ENCODE assay signal across 8 cellular contexts in genomic region chr1:226870323-226871046, GRCh38. TPM values are rescaled to one million over a fixed set of nuclear protein-coding genes. Genes with fewer than 3 reads are reported as not detected.
A peak's percentile ranks its signal among the peaks of the same experiment; 100 is the strongest.
DNase-seq lines count a peak whose midpoint lies in the region; ATAC-seq and TF ChIP-seq lines count a peak whose summit lies in the region.

TSS of gene PSEN2 (plus strand) at chr1:226870616. CDS start at chr1:226881908, 11,292 bp downstream.

- DNase-seq in Calu3 (peak; percentile 85), HK-2 (ENCODE audit: unreplicated experiment) (peak; percentile 85), RKO (ENCODE audit: low spot score) (peak; percentile 73), activated gamma-delta T cell treated with Interleukin-2 at 50 U/mL for 16 hours (peak; percentile 52), foreskin keratinocyte (no peak), neural progenitor cell (ENCODE audit: low spot score) (peak; percentile 74), testis (peak; percentile 86)

- H3K36me3 ChIP-seq in neural progenitor cell: no peaks in the 10 kb centered on the region
- no peaks in the 10 kb centered on the region for H3K36me3 ChIP-seq in testis (ENCODE audit: low read depth, missing control alignments)

- H3K4me3 Mint-ChIP-seq in Calu3 (ENCODE audit: low read depth, unreplicated experiment) (peak within 1 kb of the TSS; percentile 92), neural progenitor cell (peak within 1 kb of the TSS; percentile 92)

- H3F3A ChIP-seq in neural progenitor cell (ENCODE audit: low read depth): peaks cover 8% of the 10 kb centered on the region

- intact Hi-C loops in Calu3 (cut with micrococcal nuclease; ENCODE audit: unreplicated experiment): no loop called here
- intact Hi-C loops in testis (cut with DNase I; ENCODE audit: low total_unique reads): no loop called here

- peak within 1 kb of the TSS; percentile 24 for H3K9ac ChIP-seq in neural progenitor cell

- TF ChIP-seq POLR2A in testis (IDR thresholded peaks at IDR 0.05): no peak

- H3K27ac Mint-ChIP-seq in Calu3 (ENCODE audit: unreplicated experiment) (peak within 1 kb of the TSS; percentile 64), neural progenitor cell (no peak within 1 kb of the TSS)

- peaks cover 18% of the 10 kb centered on the region for H3K36me3 Mint-ChIP-seq in Calu3 (ENCODE audit: insufficient read depth, unreplicated experiment)
- H3K36me3 Mint-ChIP-seq in neural progenitor cell: no peaks in the 10 kb centered on the region

- peak within 1 kb of the TSS; percentile 94 for H2AFZ ChIP-seq in neural progenitor cell (replicated peaks)

- ATAC-seq in GM19468 (IDR thresholded peaks at IDR 0.05; ENCODE audit: extremely low read depth, unreplicated experiment) (peak; percentile 82), foreskin keratinocyte (peak; percentile 83)

- H3K4me1 Mint-ChIP-seq in Calu3 (ENCODE audit: low read depth, unreplicated experiment) (peaks cover 23% of the 10 kb centered on the region), neural progenitor cell (peaks cover 20% of the 10 kb centered on the region)

- 0 to 3% methylated on average over 12 to 41 of the region's 82 CpGs for WGBS in testis, 2 donors

- H3K27me3 Mint-ChIP-seq in Calu3 (ENCODE audit: unreplicated experiment) (no peaks in the 10 kb centered on the region), neural progenitor cell (ENCODE audit: insufficient read depth, low read depth) (peaks cover 11% of the 10 kb centered on the region)

- peaks cover 11% of the 10 kb centered on the region for H3K4me1 ChIP-seq in foreskin keratinocyte
- H3K4me1 ChIP-seq in neural progenitor cell: peaks cover 11% of the 10 kb centered on the region
- peaks cover 15% of the 10 kb centered on the region for H3K4me1 ChIP-seq in testis

- peak; percentile 20 for TF ChIP-seq CTCF in Calu3 (IDR thresholded peaks at IDR 0.05; ENCODE audit: unreplicated experiment)
- TF ChIP-seq CTCF in foreskin keratinocyte (conservative IDR thresholded peaks at IDR 0.05): peak; percentile 12
- TF ChIP-seq CTCF in neural progenitor cell (IDR thresholded peaks at IDR 0.05): peak; percentile 29
- TF ChIP-seq CTCF in testis (IDR thresholded peaks at IDR 0.05): peak in 2 of 3 experiments; percentile 24 to 33

- peaks cover 3% of the 10 kb centered on the region for H3K9me3 Mint-ChIP-seq in Calu3 (ENCODE audit: low read depth, unreplicated experiment)
- peaks cover 4% of the 10 kb centered on the region for H3K9me3 Mint-ChIP-seq in neural progenitor cell

- H4K20me1 ChIP-seq in neural progenitor cell (ENCODE audit: low read depth): peaks cover 8% of the 10 kb centered on the region

- H3K27ac ChIP-seq in foreskin keratinocyte: peak within 1 kb of the TSS; percentile 18
- no peak within 1 kb of the TSS for H3K27ac ChIP-seq in neural progenitor cell
- H3K27ac ChIP-seq in testis: peak within 1 kb of the TSS; percentile 53 to 84

- H3K79me2 ChIP-seq in neural progenitor cell (ENCODE audit: low read depth): peaks cover 10% of the 10 kb centered on the region

- H3K27me3 ChIP-seq in foreskin keratinocyte (no peaks in the 10 kb centered on the region), neural progenitor cell (peaks cover 22% of the 10 kb centered on the region), testis (no peaks in the 10 kb centered on the region)

- H3K4me3 ChIP-seq in neural progenitor cell: peak within 1 kb of the TSS; percentile 79
- H3K4me3 ChIP-seq in testis: peak within 1 kb of the TSS; percentile 77 to 84

- peak within 1 kb of the TSS; percentile 95 for H3K4me2 ChIP-seq in neural progenitor cell

- no TSS peak for BruUV-seq in Calu3 (replicated peaks; lab: Mats Ljungman, UMichigan)

- CTCF ChIA-PET in Calu3 (lab: Charles Lee): interaction anchor here (0.6 kb wide), 1 partner anchor 67 kb away, joined by 3 read pairs; no protein-coding TSS in a partner anchor

- H3K9me3 ChIP-seq in neural progenitor cell (ENCODE audit: low read depth) (no peaks in the 10 kb centered on the region), testis (no peaks in the 10 kb centered on the region)

RNA-seq across cellular contexts. Expression of gene PSEN2, which starts in this region (rescaled TPM):
- total RNA-seq in Calu3 (2022) (24.2 and 26.8 TPM in 2 replicates), foreskin keratinocyte (10.2 and 16.5 TPM in 2 replicates), neural progenitor cell (ENCODE audit: low replicate concordance) (11.4 and 18.2 TPM in 2 replicates), testis (100 to 1,000 TPM in 1 of 2 donors, 10 to 100 TPM in 1; 87.8 to 107 TPM)
- polyA plus RNA-seq in foreskin keratinocyte (8.0 and 11.9 TPM in 2 replicates), testis (ENCODE audit: insufficient read depth, low read depth, low replicate concordance) (40.7 TPM)

Comparison
In these comparisons a context has a peak if more than half of its experiments do, and no peak if none do; other contexts are left out.
1. DNase-seq: peak in Calu3 (single experiment), HK-2 (single experiment), RKO (single experiment), activated gamma-delta T cell treated with Interleukin-2 at 50 U/mL for 16 hours (single experiment), neural progenitor cell (single experiment) and testis (single experiment); none in foreskin keratinocyte (0 of 2).
2. Peak in every context shown above with its lines, with median percentiles within 50 percentile points of each other: CTCF ChIP-seq.